Comparison of ENCODE assay signal across 16 cellular contexts in the genomic region with DNA sequence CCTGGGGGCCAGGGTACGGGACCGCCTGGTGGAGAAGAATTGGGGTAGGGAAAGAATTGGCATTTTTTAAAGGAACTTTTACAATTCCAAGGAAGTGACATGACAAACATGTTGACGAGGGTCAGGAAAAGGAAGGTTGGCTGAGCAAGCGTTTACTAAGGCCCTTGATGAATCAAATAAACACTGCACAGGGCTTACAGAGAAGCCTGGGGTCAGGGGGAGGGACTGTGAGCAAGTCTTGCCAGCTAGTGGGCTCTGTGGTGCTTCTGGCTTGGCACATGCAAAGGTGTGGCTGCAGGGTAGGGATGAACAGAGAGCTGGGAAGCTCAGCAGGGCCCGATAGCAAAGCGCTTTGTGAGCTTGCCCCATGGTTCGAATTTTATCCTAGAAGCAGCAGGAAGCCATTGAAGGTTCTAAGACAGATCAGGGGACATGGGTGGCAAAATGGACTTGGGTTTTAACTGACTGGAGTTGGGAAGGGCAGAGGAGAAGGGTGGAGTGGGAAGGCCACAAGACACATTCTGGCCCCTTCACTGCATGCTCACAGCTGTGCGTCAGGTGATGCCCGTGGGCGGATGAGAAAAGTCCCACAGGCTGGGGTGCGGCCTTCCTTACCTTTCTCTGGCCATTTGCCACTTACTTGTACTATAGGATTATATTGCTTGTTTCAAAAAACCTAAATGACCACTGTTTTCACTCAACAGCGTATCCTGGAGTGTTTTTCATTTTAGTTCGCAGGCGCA.
DNase-seq lines count a peak whose midpoint lies in the region; ATAC-seq and TF ChIP-seq lines count a peak whose summit lies in the region.
"Had no signal": no experiment of that assay in that cellular context is flagged by ENCODE, and none has a peak within 500 bp of the region (broad histone marks: within the 10 kb centered on the region; RNA-seq: fewer than 3 reads in every experiment).

No MANE protein-coding gene starts in this region.

- H3K9me3 ChIP-seq in MG63: no peaks in the 10 kb centered on the region
- H3K9me3 ChIP-seq in mammary epithelial cell (replicated peaks; ENCODE audit: insufficient read depth, low read length): no peaks in the 10 kb centered on the region
- H3K9me3 ChIP-seq: tibial artery had no signal

- H3K27ac Mint-ChIP-seq in activated CD4-positive, alpha-beta memory T cell treated with anti-CD3 and anti-CD28 coated beads for 36 hours: peak overlapping the region; percentile 49
- no peak overlapping the region for H3K27ac Mint-ChIP-seq in activated CD4-positive, alpha-beta memory T cell treated with anti-CD3 and anti-CD28 coated beads, Interleukin-2, amount 10 ng/mL, durations not matched to agents 7 days and 5 days
- H3K27ac Mint-ChIP-seq in osteocyte (ENCODE audit: unreplicated experiment): peak overlapping the region; percentile 83

- H3K27me3 ChIP-seq in MG63: no peaks in the 10 kb centered on the region
- no peaks in the 10 kb centered on the region for H3K27me3 ChIP-seq in mammary epithelial cell (ENCODE audit: insufficient read depth, low read length)
- H3K27me3 ChIP-seq: tibial artery had no signal

- dilution Hi-C loops in mammary epithelial cell (cut with HindIII; ENCODE audit: low sequenced_read_pairs): loop anchor here (5.0 kb wide), 2 partner anchors 186 to 219 kb away; no protein-coding TSS in a partner anchor

- H3K36me3 ChIP-seq in MG63: peaks cover 9% of the 10 kb centered on the region
- H3K36me3 ChIP-seq in mammary epithelial cell (ENCODE audit: insufficient read depth, low read length): no peaks in the 10 kb centered on the region
- H3K36me3 ChIP-seq: tibial artery had no signal

- H3K9me3 Mint-ChIP-seq in activated CD4-positive, alpha-beta memory T cell treated with anti-CD3 and anti-CD28 coated beads for 36 hours: no peaks in the 10 kb centered on the region
- no peaks in the 10 kb centered on the region for H3K9me3 Mint-ChIP-seq in activated CD4-positive, alpha-beta memory T cell treated with anti-CD3 and anti-CD28 coated beads, Interleukin-2, amount 10 ng/mL, durations not matched to agents 7 days and 5 days
- no peaks in the 10 kb centered on the region for H3K9me3 Mint-ChIP-seq in osteocyte (ENCODE audit: unreplicated experiment)

- DNase-seq in activated CD4-positive, alpha-beta memory T cell treated with anti-CD3 and anti-CD28 coated beads for 36 hours: peak; percentile 41
- DNase-seq in activated CD4-positive, alpha-beta memory T cell treated with anti-CD3 and anti-CD28 coated beads, Interleukin-2, amount 10 ng/mL, durations not matched to agents 7 days and 5 days: no peak
- DNase-seq in MG63 (peak; percentile 67), mammary epithelial cell (peak; percentile 58), osteocyte (ENCODE audit: extremely low spot score, unreplicated experiment) (no peak)
- DNase-seq: activated CD4-positive, alpha-beta T cell treated with anti-CD3 and anti-CD28 coated beads for 1 hour; COR-L47; GF-D8; hypothalamus; left colon; NCI-H187 had no signal

- BruUV-seq in mammary epithelial cell (replicated peaks; lab: Mats Ljungman, UMichigan): no TSS peak

- no peaks in the 10 kb centered on the region for H4K20me1 ChIP-seq in mammary epithelial cell (ENCODE audit: insufficient read depth, low read length)

- H2AFZ ChIP-seq in mammary epithelial cell (ENCODE audit: low read depth, low read length): no peak overlapping the region

- in situ Hi-C loops in mammary epithelial cell (cut with MboI; ENCODE audit: low sequenced_read_pairs in 2 of 2): no loop called here

- H3K4me2 ChIP-seq in mammary epithelial cell (ENCODE audit: insufficient read depth, low read depth, low read length): peak overlapping the region; percentile 10

- no peaks in the 10 kb centered on the region for H3K27me3 Mint-ChIP-seq in activated CD4-positive, alpha-beta memory T cell treated with anti-CD3 and anti-CD28 coated beads for 36 hours
- no peaks in the 10 kb centered on the region for H3K27me3 Mint-ChIP-seq in activated CD4-positive, alpha-beta memory T cell treated with anti-CD3 and anti-CD28 coated beads, Interleukin-2, amount 10 ng/mL, durations not matched to agents 7 days and 5 days
- H3K27me3 Mint-ChIP-seq in osteocyte (ENCODE audit: unreplicated experiment): no peaks in the 10 kb centered on the region

- H3K27ac ChIP-seq in mammary epithelial cell (ENCODE audit: insufficient read depth, low read depth, low read length): no peak overlapping the region

- peaks cover 47% of the 10 kb centered on the region for H3K4me1 ChIP-seq in mammary epithelial cell (ENCODE audit: insufficient read depth, low read length)

- TF ChIP-seq CTCF in mammary epithelial cell (conservative IDR thresholded peaks at IDR 0.05 in 1 of 2, IDR thresholded peaks at IDR 0.05 in 1 of 2; ENCODE audit: extremely low read depth in 1 of 2, insufficient read depth in 1 of 2, low read depth in 1 of 2, low read length in 2 of 2) (no peak), osteocyte (IDR thresholded peaks at IDR 0.05) (no peak)

- 78% methylated on average over 12 of the region's 14 CpGs for WGBS in mammary epithelial cell (ENCODE audit: low coverage, missing lambda C conversion rate)

- CTCF ChIA-PET in activated CD4-positive, alpha-beta memory T cell treated with anti-CD3 and anti-CD28 coated beads for 36 hours (lab: Charles Lee): interaction anchor here (1.4 to 2.4 kb wide), 2 partner anchors 167 to 174 kb away, joined by 3 to 8 read pairs; no protein-coding TSS in a partner anchor
- CTCF ChIA-PET in activated CD4-positive, alpha-beta memory T cell treated with anti-CD3 and anti-CD28 coated beads, Interleukin-2, amount 10 ng/mL, durations not matched to agents 7 days and 5 days (lab: Charles Lee): no interaction called here
- CTCF ChIA-PET in mammary epithelial cell (lab: Charles Lee; ENCODE audit: low non-redundant PET): no interaction called here

- H3K4me1 Mint-ChIP-seq in activated CD4-positive, alpha-beta memory T cell treated with anti-CD3 and anti-CD28 coated beads for 36 hours (ENCODE audit: low read depth): peaks cover 37% of the 10 kb centered on the region
- H3K4me1 Mint-ChIP-seq in activated CD4-positive, alpha-beta memory T cell treated with anti-CD3 and anti-CD28 coated beads, Interleukin-2, amount 10 ng/mL, durations not matched to agents 7 days and 5 days: peaks cover 43% of the 10 kb centered on the region
- peaks cover 74% of the 10 kb centered on the region for H3K4me1 Mint-ChIP-seq in osteocyte (ENCODE audit: unreplicated experiment)

- H3K4me3 Mint-ChIP-seq in activated CD4-positive, alpha-beta memory T cell treated with anti-CD3 and anti-CD28 coated beads for 36 hours: no peak overlapping the region
- H3K4me3 Mint-ChIP-seq in activated CD4-positive, alpha-beta memory T cell treated with anti-CD3 and anti-CD28 coated beads, Interleukin-2, amount 10 ng/mL, durations not matched to agents 7 days and 5 days: no peak overlapping the region
- peak overlapping the region; percentile 5 for H3K4me3 Mint-ChIP-seq in osteocyte (ENCODE audit: unreplicated experiment)

- POLR2A ChIA-PET in activated CD4-positive, alpha-beta memory T cell treated with anti-CD3 and anti-CD28 coated beads for 36 hours (lab: Charles Lee): no interaction called here
- POLR2A ChIA-PET in activated CD4-positive, alpha-beta memory T cell treated with anti-CD3 and anti-CD28 coated beads, Interleukin-2, amount 10 ng/mL, durations not matched to agents 7 days and 5 days (lab: Charles Lee): interaction anchor here (1.3 to 1.6 kb wide), 3 partner anchors 9 to 116 kb away, joined by 3 to 4 read pairs (median 3); no protein-coding TSS in a partner anchor

- ATAC-seq in GM19455 (IDR thresholded peaks at IDR 0.05; ENCODE audit: unreplicated experiment) (no peak), GM18519 (IDR thresholded peaks at IDR 0.05; ENCODE audit: low FRiP score, unreplicated experiment) (no peak), HG03039 (IDR thresholded peaks at IDR 0.05; ENCODE audit: unreplicated experiment) (no peak)
- ATAC-seq: left colon, Panc1 had no signal

- H3K79me2 ChIP-seq in mammary epithelial cell (ENCODE audit: insufficient read depth, low read length): no peaks in the 10 kb centered on the region

- H3K36me3 Mint-ChIP-seq in activated CD4-positive, alpha-beta memory T cell treated with anti-CD3 and anti-CD28 coated beads for 36 hours: peaks cover 13% of the 10 kb centered on the region
- peaks cover 40% of the 10 kb centered on the region for H3K36me3 Mint-ChIP-seq in activated CD4-positive, alpha-beta memory T cell treated with anti-CD3 and anti-CD28 coated beads, Interleukin-2, amount 10 ng/mL, durations not matched to agents 7 days and 5 days (ENCODE audit: low read depth)
- peaks cover 2% of the 10 kb centered on the region for H3K36me3 Mint-ChIP-seq in osteocyte (ENCODE audit: unreplicated experiment)

- no peak overlapping the region for H3K9ac ChIP-seq in mammary epithelial cell (ENCODE audit: insufficient read depth, low read length)

- intact Hi-C loops in activated CD4-positive, alpha-beta memory T cell treated with anti-CD3 and anti-CD28 coated beads for 36 hours (cut with micrococcal nuclease): no loop called here
- intact Hi-C loops in mammary epithelial cell (cut with micrococcal nuclease): loop anchor here (5.0 kb wide), 1 partner anchor 219 kb away; no protein-coding TSS in a partner anchor

- H3K4me3 ChIP-seq in MG63: no peak overlapping the region
- no peak overlapping the region for H3K4me3 ChIP-seq in mammary epithelial cell (replicated peaks in 1 of 3; ENCODE audit: insufficient read depth in 1 of 3, low read depth in 2 of 3, low read length in 3 of 3)
- H3K4me3 ChIP-seq: tibial artery had no signal

Comparison
In these comparisons a context has a peak if more than half of its experiments do, and no peak if none do; other contexts are left out.
1. DNase-seq: peak in activated CD4-positive, alpha-beta memory T cell treated with anti-CD3 and anti-CD28 coated beads for 36 hours (single experiment), MG63 (single experiment) and mammary epithelial cell (single experiment); none in activated CD4-positive, alpha-beta memory T cell treated with anti-CD3 and anti-CD28 coated beads, Interleukin-2, amount 10 ng/mL, durations not matched to agents 7 days and 5 days (single experiment) and osteocyte (single experiment).